ENCODE assay signal across 22 cellular contexts in genomic region chr19:30373593-30373992, GRCh38. TPM values are rescaled to one million over a fixed set of nuclear protein-coding genes. Genes with fewer than 3 reads are reported as not detected.
DNase-seq lines count a peak whose midpoint lies in the region; ATAC-seq and TF ChIP-seq lines count a peak whose summit lies in the region.
"Had no signal": no experiment of that assay in that cellular context is flagged by ENCODE, and none has a peak within 500 bp of the region (broad histone marks: within the 10 kb centered on the region; RNA-seq: fewer than 3 reads in every experiment).

No MANE protein-coding gene starts in this region.

- no peak for TF ChIP-seq CTCF in glutamatergic neuron (IDR thresholded peaks at IDR 0.05; ENCODE audit: partially characterized antibody, unreplicated experiment)
- TF ChIP-seq CTCF in nephron (IDR thresholded peaks at IDR 0.05; ENCODE audit: unreplicated experiment in 3 of 3): no peak
- TF ChIP-seq CTCF in type B pancreatic cell (conservative IDR thresholded peaks at IDR 0.05): no peak
- TF ChIP-seq CTCF in tibial artery (IDR thresholded peaks at IDR 0.05): no peak

- no peak for ATAC-seq in GM19328 (IDR thresholded peaks at IDR 0.05; ENCODE audit: unreplicated experiment)
- ATAC-seq: esophagus mucosa, gastrocnemius medialis, HepG2 had no signal

- H3K27ac Mint-ChIP-seq in glutamatergic neuron (ENCODE audit: unreplicated experiment) (no peak overlapping the region), nephron (no peak overlapping the region), type B pancreatic cell (no peak overlapping the region)
- H3K27ac Mint-ChIP-seq: CD8-positive, alpha-beta memory T cell; immature natural killer cell had no signal

- H3K4me1 Mint-ChIP-seq in glutamatergic neuron (ENCODE audit: low read depth, unreplicated experiment) (peaks cover 30% of the 10 kb centered on the region), nephron (peaks cover 10% of the 10 kb centered on the region), type B pancreatic cell (ENCODE audit: unreplicated experiment) (peaks cover 7% of the 10 kb centered on the region)
- H3K4me1 Mint-ChIP-seq: central memory CD8-positive, alpha-beta T cell; immature natural killer cell had no signal

- no peaks in the 10 kb centered on the region for H3K4me1 ChIP-seq in tibial artery
- H3K4me1 ChIP-seq: gastrocnemius medialis, sigmoid colon had no signal

- no peaks in the 10 kb centered on the region for H3K36me3 ChIP-seq in tibial artery
- H3K36me3 ChIP-seq: gastrocnemius medialis, ovary, sigmoid colon had no signal

- H3K27ac ChIP-seq in tibial artery: no peak overlapping the region
- H3K27ac ChIP-seq: gastrocnemius medialis, ovary, sigmoid colon had no signal

- H3K27me3 Mint-ChIP-seq in glutamatergic neuron (ENCODE audit: unreplicated experiment) (peaks cover 19% of the 10 kb centered on the region), nephron (ENCODE audit: low read depth) (peaks cover 94% of the 10 kb centered on the region), type B pancreatic cell (peaks cover 90% of the 10 kb centered on the region)

- peak; percentile 81 for DNase-seq in NCI-H526 treated with DMSO at 0.1 percent for 48 hours (lab: John Stamatoyannopoulos, UW)
- DNase-seq in glutamatergic neuron: no peak
- DNase-seq in type B pancreatic cell (ENCODE audit: extremely low spot score, unreplicated experiment): no peak
- no peak for DNase-seq in tibial artery
- DNase-seq in activated T-cell treated with anti-CD3 and anti-CD28 coated beads for 4 hours: no peak
- DNase-seq: activated CD4-positive, alpha-beta T cell treated with anti-CD3 and anti-CD28 coated beads, Interleukin-2, amount 50 U/mL, for 4 hours; amniotic stem cell; CD8-positive, alpha-beta memory T cell; DMS79 treated with DMSO at 0.1 percent for 48 hours; gastrocnemius medialis; immature natural killer cell; NCI-H1092 treated with DMSO at 0.1 percent for 48 hours; NCI-H2081 treated with DMSO at 0.1 percent for 48 hours; NCI-H446; ovary; sigmoid colon; T-helper 2 cell had no signal

- no peaks in the 10 kb centered on the region for H3K36me3 Mint-ChIP-seq in glutamatergic neuron (ENCODE audit: unreplicated experiment)
- H3K36me3 Mint-ChIP-seq in nephron (ENCODE audit: low read depth): no peaks in the 10 kb centered on the region
- no peaks in the 10 kb centered on the region for H3K36me3 Mint-ChIP-seq in type B pancreatic cell
- H3K36me3 Mint-ChIP-seq: immature natural killer cell had no signal

- H3K4me3 ChIP-seq in tibial artery: no peak overlapping the region
- H3K4me3 ChIP-seq: gastrocnemius medialis, ovary, sigmoid colon had no signal

- H3K9me3 Mint-ChIP-seq in glutamatergic neuron (ENCODE audit: unreplicated experiment) (peaks cover 12% of the 10 kb centered on the region), nephron (peaks cover 6% of the 10 kb centered on the region), type B pancreatic cell (no peaks in the 10 kb centered on the region)
- H3K9me3 Mint-ChIP-seq: central memory CD8-positive, alpha-beta T cell; immature natural killer cell had no signal

- intact Hi-C loops in tibial artery (cut with DNase I; ENCODE audit: low total_unique reads): no loop called here

- no peaks in the 10 kb centered on the region for H3K9me3 ChIP-seq in tibial artery
- H3K9me3 ChIP-seq: gastrocnemius medialis, ovary, sigmoid colon had no signal

- peaks cover 0 to 38% of the 10 kb centered on the region in 2 donors for H3K27me3 ChIP-seq in tibial artery
- H3K27me3 ChIP-seq: ovary had no signal

- H3K4me3 Mint-ChIP-seq in glutamatergic neuron (ENCODE audit: unreplicated experiment) (peak overlapping the region; percentile 55), nephron (peak overlapping the region; percentile 9 to 63 (median 55)), type B pancreatic cell (peak overlapping the region; percentile 71)
- H3K4me3 Mint-ChIP-seq: CD8-positive, alpha-beta memory T cell; central memory CD8-positive, alpha-beta T cell; immature natural killer cell had no signal

RNA-seq across cellular contexts. Expression of gene ZNF536, which starts 1.4 kb away (rescaled TPM):
- 24.9 TPM for total RNA-seq in glutamatergic neuron (ENCODE audit: unreplicated experiment)
- total RNA-seq in type B pancreatic cell (ENCODE audit: low replicate concordance): 0.57 and 9.2 TPM in 2 replicates
- total RNA-seq: CD8-positive, alpha-beta memory T cell; HepG2 had no signal
